In genomic region chr2:216388046-216388884, GRCh38 we compare ENCODE assay signal across 14 cellular contexts. TPM values are rescaled to one million over a fixed set of nuclear protein-coding genes. Genes with fewer than 3 reads are reported as not detected.
A peak's percentile ranks its signal among the peaks of the same experiment; 100 is the strongest.
DNase-seq lines count a peak whose midpoint lies in the region; ATAC-seq and TF ChIP-seq lines count a peak whose summit lies in the region.
"Had no signal": no experiment of that assay in that cellular context is flagged by ENCODE, and none has a peak within 500 bp of the region (broad histone marks: within the 10 kb centered on the region; RNA-seq: fewer than 3 reads in every experiment).

No MANE protein-coding gene starts in this region.

- no peaks in the 10 kb centered on the region for H3K27me3 ChIP-seq in transverse colon
- H3K27me3 ChIP-seq: cardiac muscle cell had no signal

- no peak overlapping the region for H3K4me3 ChIP-seq in transverse colon
- H3K4me3 ChIP-seq: cardiac muscle cell, esophagus squamous epithelium had no signal

- ATAC-seq in activated CD4-positive, alpha-beta T cell treated with anti-CD3 and anti-CD28 coated beads for 36 hours, result peak; percentile 97
- ATAC-seq in HG02981 (IDR thresholded peaks at IDR 0.05; ENCODE audit: unreplicated experiment) (peak; percentile 77), GM18517 (IDR thresholded peaks at IDR 0.05; ENCODE audit: unreplicated experiment) (no peak)
- ATAC-seq in activated T-helper 17 cell treated with anti-CD3 and anti-CD28 coated beads, Interleukin-2, amount 50 U/mL, for 72 hours (replicated peaks), result peak; percentile 98
- peak; percentile 91 for ATAC-seq in stimulated activated effector memory CD8-positive, alpha-beta T cell treated with anti-CD3 and anti-CD28 coated beads, Interleukin-12 subunit alpha, Interleukin-12 subunit beta, amount 100 ng/mL, for 72 hours

- 53 to 76% methylated on average over 4 to 5 of the region's 5 CpGs for WGBS in transverse colon (ENCODE audit: low coverage in 1 of 2), 2 donors

- no peaks in the 10 kb centered on the region for H3K36me3 Mint-ChIP-seq in activated CD4-positive, alpha-beta T cell treated with anti-CD3 and anti-CD28 coated beads for 36 hours (ENCODE audit: low read depth)
- H3K36me3 Mint-ChIP-seq in activated T-helper 17 cell treated with anti-CD3 and anti-CD28 coated beads, Interleukin-2, amount 50 U/mL, for 72 hours (ENCODE audit: low read depth), result no peaks in the 10 kb centered on the region
- no peaks in the 10 kb centered on the region for H3K36me3 Mint-ChIP-seq in stimulated activated effector memory CD8-positive, alpha-beta T cell treated with anti-CD3 and anti-CD28 coated beads, Interleukin-12 subunit alpha, Interleukin-12 subunit beta, amount 100 ng/mL, for 72 hours

- no peaks in the 10 kb centered on the region for H3K27me3 Mint-ChIP-seq in activated CD4-positive, alpha-beta T cell treated with anti-CD3 and anti-CD28 coated beads for 36 hours
- H3K27me3 Mint-ChIP-seq in activated T-helper 17 cell treated with anti-CD3 and anti-CD28 coated beads, Interleukin-2, amount 50 U/mL, for 72 hours, result peaks cover 4% of the 10 kb centered on the region
- H3K27me3 Mint-ChIP-seq: progenitor cell of endocrine pancreas had no signal

- peak; percentile 60 for DNase-seq in activated CD4-positive, alpha-beta T cell treated with anti-CD3 and anti-CD28 coated beads for 36 hours
- DNase-seq in activated CD4-positive, alpha-beta T cell treated with anti-CD3 and anti-CD28 coated beads, Interleukin-2, amount 50 U/mL, for 1 hour, result no peak
- no peak for DNase-seq in stimulated activated effector memory CD8-positive, alpha-beta T cell treated with anti-CD3 and anti-CD28 coated beads, Interleukin-12 subunit alpha, Interleukin-12 subunit beta, amount 100 ng/mL, for 72 hours (ENCODE audit: low spot score in 2 of 2)
- DNase-seq in transverse colon, result no peak
- no peak for DNase-seq in AG08396 (ENCODE audit: low spot score)
- DNase-seq: DMS153, esophagus squamous epithelium had no signal

- in situ Hi-C loops in transverse colon (cut with MboI; ENCODE audit: low pct_ligation_motif_present in 1 of 4, low pct_unique_long_range_greater_than_20kb in 1 of 4, low sequenced_read_pairs in 3 of 4), result no loop called here

- POLR2A ChIA-PET in activated CD4-positive, alpha-beta T cell treated with anti-CD3 and anti-CD28 coated beads for 36 hours (lab: Charles Lee), result no interaction called here

- H3K4me3 Mint-ChIP-seq in activated CD4-positive, alpha-beta T cell treated with anti-CD3 and anti-CD28 coated beads for 36 hours, result no peak overlapping the region
- H3K4me3 Mint-ChIP-seq in activated T-helper 17 cell treated with anti-CD3 and anti-CD28 coated beads, Interleukin-2, amount 50 U/mL, for 72 hours, result peak overlapping the region; percentile 3
- no peak overlapping the region for H3K4me3 Mint-ChIP-seq in stimulated activated effector memory CD8-positive, alpha-beta T cell treated with anti-CD3 and anti-CD28 coated beads, Interleukin-12 subunit alpha, Interleukin-12 subunit beta, amount 100 ng/mL, for 72 hours
- H3K4me3 Mint-ChIP-seq: T-helper 2 cell treated with Interferon-gamma antibody and Interleukin-4, amounts not matched to agents 5 μg/mL and 100 μg/mL, for 36 hours had no signal

- H3K27ac ChIP-seq in transverse colon, result no peak overlapping the region
- H3K27ac ChIP-seq: cardiac muscle cell, esophagus squamous epithelium had no signal

- peak overlapping the region; percentile 65 for H3K27ac Mint-ChIP-seq in activated CD4-positive, alpha-beta T cell treated with anti-CD3 and anti-CD28 coated beads for 36 hours
- peak overlapping the region; percentile 80 for H3K27ac Mint-ChIP-seq in activated T-helper 17 cell treated with anti-CD3 and anti-CD28 coated beads, Interleukin-2, amount 50 U/mL, for 72 hours
- no peak overlapping the region for H3K27ac Mint-ChIP-seq in stimulated activated effector memory CD8-positive, alpha-beta T cell treated with anti-CD3 and anti-CD28 coated beads, Interleukin-12 subunit alpha, Interleukin-12 subunit beta, amount 100 ng/mL, for 72 hours
- H3K27ac Mint-ChIP-seq: progenitor cell of endocrine pancreas; T-helper 2 cell treated with Interferon-gamma antibody and Interleukin-4, amounts not matched to agents 5 μg/mL and 100 μg/mL, for 36 hours had no signal

- no peak for TF ChIP-seq POLR2A in transverse colon (IDR thresholded peaks at IDR 0.05)

- H3K4me1 ChIP-seq in transverse colon, result no peaks in the 10 kb centered on the region
- H3K4me1 ChIP-seq: esophagus squamous epithelium had no signal

- H3K4me1 Mint-ChIP-seq in activated CD4-positive, alpha-beta T cell treated with anti-CD3 and anti-CD28 coated beads for 36 hours, result peaks cover 16% of the 10 kb centered on the region
- H3K4me1 Mint-ChIP-seq in activated T-helper 17 cell treated with anti-CD3 and anti-CD28 coated beads, Interleukin-2, amount 50 U/mL, for 72 hours, result peaks cover 14% of the 10 kb centered on the region
- peaks cover 14% of the 10 kb centered on the region for H3K4me1 Mint-ChIP-seq in stimulated activated effector memory CD8-positive, alpha-beta T cell treated with anti-CD3 and anti-CD28 coated beads, Interleukin-12 subunit alpha, Interleukin-12 subunit beta, amount 100 ng/mL, for 72 hours

- H3K9me3 Mint-ChIP-seq in activated CD4-positive, alpha-beta T cell treated with anti-CD3 and anti-CD28 coated beads for 36 hours (ENCODE audit: low read depth), result peaks cover 5% of the 10 kb centered on the region
- H3K9me3 Mint-ChIP-seq in activated T-helper 17 cell treated with anti-CD3 and anti-CD28 coated beads, Interleukin-2, amount 50 U/mL, for 72 hours, result no peaks in the 10 kb centered on the region
- no peaks in the 10 kb centered on the region for H3K9me3 Mint-ChIP-seq in stimulated activated effector memory CD8-positive, alpha-beta T cell treated with anti-CD3 and anti-CD28 coated beads, Interleukin-12 subunit alpha, Interleukin-12 subunit beta, amount 100 ng/mL, for 72 hours
- H3K9me3 Mint-ChIP-seq: T-helper 2 cell treated with Interferon-gamma antibody and Interleukin-4, amounts not matched to agents 5 μg/mL and 100 μg/mL, for 36 hours had no signal

- H3K36me3 ChIP-seq in transverse colon, result no peaks in the 10 kb centered on the region
- H3K36me3 ChIP-seq: cardiac muscle cell, esophagus squamous epithelium had no signal

- no peak for TF ChIP-seq CTCF in transverse colon (IDR thresholded peaks at IDR 0.05)

- TF ChIP-seq EP300 in transverse colon (IDR thresholded peaks at IDR 0.05; ENCODE audit: low read depth), result no peak

- CTCF ChIA-PET in activated CD4-positive, alpha-beta T cell treated with anti-CD3 and anti-CD28 coated beads for 36 hours (lab: Charles Lee), result interaction anchor here (0.6 to 2.3 kb wide), 4 partner anchors 16 to 279 kb away, joined by 3 to 8 read pairs (median 6); partner anchors contain the start of gene XRCC5

- intact Hi-C loops in activated CD4-positive, alpha-beta T cell treated with anti-CD3 and anti-CD28 coated beads for 36 hours (cut with DNase I, micrococcal nuclease), result loop anchor here (2.0 to 5.0 kb wide), 2 partner anchors 39 to 41 kb away; no protein-coding TSS in a partner anchor
- intact Hi-C loops in transverse colon (cut with DNase I; ENCODE audit: low total_unique reads), result no loop called here

- H3K9me3 ChIP-seq in transverse colon, result no peaks in the 10 kb centered on the region
- H3K9me3 ChIP-seq: esophagus squamous epithelium had no signal

RNA-seq across cellular contexts. Expression of gene MARCHF4, which starts 16.0 kb away (rescaled TPM):
- not detected for total RNA-seq in activated CD4-positive, alpha-beta T cell treated with anti-CD3 and anti-CD28 coated beads for 36 hours
- total RNA-seq in activated T-helper 17 cell treated with anti-CD3 and anti-CD28 coated beads, Interleukin-2, amount 50 U/mL, for 72 hours, result not detected
- total RNA-seq in transverse colon, result 1 to 10 TPM in 1 of 4 donors, under 1 TPM in 1, not detected in 2; 0.14 to 1.4 TPM
- total RNA-seq: cardiac muscle cell, esophagus squamous epithelium, subcutaneous adipose tissue had no signal

RNA-seq across cellular contexts. Expression of gene SMARCAL1, which starts 24.0 kb away (rescaled TPM):
- total RNA-seq in activated CD4-positive, alpha-beta T cell treated with anti-CD3 and anti-CD28 coated beads for 36 hours, result 10 to 100 TPM; 25.9 to 27.7 TPM
- 10 to 100 TPM; 26.1 to 27.3 TPM for total RNA-seq in activated T-helper 17 cell treated with anti-CD3 and anti-CD28 coated beads, Interleukin-2, amount 50 U/mL, for 72 hours
- 10 to 100 TPM; 16.9 to 32.2 (median 23.6) TPM for total RNA-seq in transverse colon
